16 cellular contexts compared by ENCODE assay signal in genomic region chr2:240505946-240506345, GRCh38.
"Had no signal": no experiment of that assay in that cellular context is flagged by ENCODE, and none has a peak within 500 bp of the region (broad histone marks: within the 10 kb centered on the region; RNA-seq: fewer than 3 reads in every experiment).

No MANE protein-coding gene starts in this region.

- H3K27me3 Mint-ChIP-seq: naive B cell; stimulated activated naive CD8-positive, alpha-beta T cell treated with anti-CD3 and anti-CD28 coated beads, Interleukin-15, Interleukin-2, amounts not matched to agents 100 ng/mL and 50 ng/mL, for 24 hours; T-cell had no signal

- H3K27ac Mint-ChIP-seq: stimulated activated naive CD8-positive, alpha-beta T cell treated with anti-CD3 and anti-CD28 coated beads, Interleukin-15, Interleukin-2, amounts not matched to agents 100 ng/mL and 50 ng/mL, for 24 hours; T-cell had no signal

- H3K27ac ChIP-seq: esophagus squamous epithelium, neural progenitor cell, parathyroid adenoma, skin epidermis, suprapubic skin had no signal

- H3K4me3 ChIP-seq: esophagus squamous epithelium, lung, neural progenitor cell, skin epidermis, suprapubic skin had no signal

- H3K27me3 ChIP-seq: esophagus squamous epithelium, neural progenitor cell, suprapubic skin had no signal

- H3K4me2 ChIP-seq: neural progenitor cell had no signal

- H3K9me3 Mint-ChIP-seq: neural progenitor cell; stimulated activated naive CD8-positive, alpha-beta T cell treated with anti-CD3 and anti-CD28 coated beads, Interleukin-15, Interleukin-2, amounts not matched to agents 100 ng/mL and 50 ng/mL, for 24 hours; T-cell had no signal

- H3K4me1 ChIP-seq: esophagus squamous epithelium, neural progenitor cell, parathyroid adenoma, suprapubic skin had no signal

- H3K4me3 Mint-ChIP-seq: naive B cell; neural progenitor cell; stimulated activated naive CD8-positive, alpha-beta T cell treated with anti-CD3 and anti-CD28 coated beads, Interleukin-15, Interleukin-2, amounts not matched to agents 100 ng/mL and 50 ng/mL, for 24 hours; T-cell had no signal

- H2AFZ ChIP-seq: neural progenitor cell, parathyroid adenoma had no signal

- FAIRE-seq: astrocyte, bronchial epithelial cell had no signal

- H3K79me2 ChIP-seq: parathyroid adenoma had no signal

- H3K36me3 ChIP-seq: neural progenitor cell had no signal

- ATAC-seq: T-cell had no signal

- H3K9me3 ChIP-seq: esophagus squamous epithelium, suprapubic skin had no signal

- DNase-seq: activated CD4-positive, alpha-beta T cell treated with anti-CD3 and anti-CD28 coated beads, Interleukin-2, amount 50 U/mL, for 48 hours; activated naive CD4-positive, alpha-beta T cell treated with anti-CD3 and anti-CD28 coated beads, Interleukin-2, amount 50 U/mL, for 16 hours; esophagus squamous epithelium; hypothalamus; naive B cell; T1000; trophoblast cell had no signal
